Comparison of ENCODE assay signal across 1 cellular context in genomic region chr5:91380491-91381133, GRCh38.
TF ChIP-seq lines count a peak whose summit lies in the region.

No MANE protein-coding gene starts in this region.

TF ChIP-seq in K562, 482 proteins besides CTCF, POLR2A, EP300 and RAD21 (continued from another document and continues in another):
- TF ChIP-seq NONO (IDR thresholded peaks at IDR 0.05; ENCODE audit: low read depth in 2 of 2, low read length in 1 of 2) (0 out of 4 replicates have a peak, but pooled peaks of 1 of the 2 experiments have one; percentile 14), ZFX (CRISPR knock-in tag; IDR thresholded peaks at IDR 0.05) (peak; percentile 69), ZBTB49 (CRISPR knock-in tag; IDR thresholded peaks at IDR 0.05; ENCODE audit: borderline replicate concordance) (no peak; the same call in 1 of the 2 replicates), SIRT6 (IDR thresholded peaks at IDR 0.05; ENCODE audit: low read depth, low read length) (no peak), RHOXF2B (CRISPR knock-in tag; conservative IDR thresholded peaks at IDR 0.05) (no peak), USF1 (CRISPR knock-in tag; IDR thresholded peaks at IDR 0.05) (no peak), ZZZ3 (IDR thresholded peaks at IDR 0.05) (no peak), MAX (CRISPR knock-in tag; IDR thresholded peaks at IDR 0.05) (no peak), STAG1 (CRISPR knock-in tag; IDR thresholded peaks at IDR 0.05; ENCODE audit: borderline replicate concordance) (no peak), KAT7 (CRISPR knock-in tag; IDR thresholded peaks at IDR 0.05; ENCODE audit: borderline replicate concordance) (peak; percentile 33; the same call in 1 of the 2 replicates), SUPT5H (IDR thresholded peaks at IDR 0.05) (peak; percentile 82), GABPB2 (CRISPR knock-in tag; conservative IDR thresholded peaks at IDR 0.05) (peak; percentile 10; the same call in 1 of the 2 replicates), ZNF696 (CRISPR knock-in tag; conservative IDR thresholded peaks at IDR 0.05) (no peak), HDAC1 (IDR thresholded peaks at IDR 0.05) (peak in 1 of 2 experiments; percentile 25; a peak in 1 of 4 replicates), KDM5B (IDR thresholded peaks at IDR 0.05; ENCODE audit: insufficient replicate concordance, low read depth, low read length) (no peak), HDAC8 (tag; IDR thresholded peaks at IDR 0.05) (no peak), TEAD1 (CRISPR knock-in tag; IDR thresholded peaks at IDR 0.05) (peak in 1 of 2 experiments; percentile 59; a peak in 2 of 4 replicates), CUX1 (CRISPR knock-in tag; IDR thresholded peaks at IDR 0.05) (no peak), ZFP36 (IDR thresholded peaks at IDR 0.05; ENCODE audit: low read depth, low read length, partially characterized antibody) (no peak), E2F5 (CRISPR knock-in tag; IDR thresholded peaks at IDR 0.05) (peak; percentile 48; the same call in 1 of the 2 replicates), DMBX1 (CRISPR knock-in tag; IDR thresholded peaks at IDR 0.05; ENCODE audit: borderline replicate concordance) (no peak), BDP1 (IDR thresholded peaks at IDR 0.05; ENCODE audit: insufficient read depth, insufficient read length) (no peak), CREB3 (tag; conservative IDR thresholded peaks at IDR 0.05; ENCODE audit: low read depth) (0 out of 2 replicates have a peak, but pooled peaks have one; percentile 49), MBD2 (IDR thresholded peaks at IDR 0.05; ENCODE audit: borderline replicate concordance, low read depth) (0 out of 2 replicates have a peak, but pooled peaks have one; percentile 56), MCM7 (IDR thresholded peaks at IDR 0.05) (no peak), LCOR (CRISPR knock-in tag; IDR thresholded peaks at IDR 0.05) (peak; percentile 14; the same call in 1 of the 2 replicates), CEBPB (tag; IDR thresholded peaks at IDR 0.05) (no peak), PTRF (tag; IDR thresholded peaks at IDR 0.05) (no peak)
- TF ChIP-seq, protein P1, sequence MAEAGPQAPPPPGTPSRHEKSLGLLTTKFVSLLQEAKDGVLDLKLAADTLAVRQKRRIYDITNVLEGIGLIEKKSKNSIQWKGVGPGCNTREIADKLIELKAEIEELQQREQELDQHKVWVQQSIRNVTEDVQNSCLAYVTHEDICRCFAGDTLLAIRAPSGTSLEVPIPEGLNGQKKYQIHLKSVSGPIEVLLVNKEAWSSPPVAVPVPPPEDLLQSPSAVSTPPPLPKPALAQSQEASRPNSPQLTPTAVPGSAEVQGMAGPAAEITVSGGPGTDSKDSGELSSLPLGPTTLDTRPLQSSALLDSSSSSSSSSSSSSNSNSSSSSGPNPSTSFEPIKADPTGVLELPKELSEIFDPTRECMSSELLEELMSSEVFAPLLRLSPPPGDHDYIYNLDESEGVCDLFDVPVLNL (CRISPR knock-in tag; IDR thresholded peaks at IDR 0.05; ENCODE audit: low read depth), result 0 out of 2 replicates have a peak, but pooled peaks have one; percentile 8
- TF ChIP-seq, protein P2, sequence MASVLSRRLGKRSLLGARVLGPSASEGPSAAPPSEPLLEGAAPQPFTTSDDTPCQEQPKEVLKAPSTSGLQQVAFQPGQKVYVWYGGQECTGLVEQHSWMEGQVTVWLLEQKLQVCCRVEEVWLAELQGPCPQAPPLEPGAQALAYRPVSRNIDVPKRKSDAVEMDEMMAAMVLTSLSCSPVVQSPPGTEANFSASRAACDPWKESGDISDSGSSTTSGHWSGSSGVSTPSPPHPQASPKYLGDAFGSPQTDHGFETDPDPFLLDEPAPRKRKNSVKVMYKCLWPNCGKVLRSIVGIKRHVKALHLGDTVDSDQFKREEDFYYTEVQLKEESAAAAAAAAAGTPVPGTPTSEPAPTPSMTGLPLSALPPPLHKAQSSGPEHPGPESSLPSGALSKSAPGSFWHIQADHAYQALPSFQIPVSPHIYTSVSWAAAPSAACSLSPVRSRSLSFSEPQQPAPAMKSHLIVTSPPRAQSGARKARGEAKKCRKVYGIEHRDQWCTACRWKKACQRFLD (CRISPR knock-in tag; IDR thresholded peaks at IDR 0.05), result peak; percentile 93
- TF ChIP-seq, protein P3, sequence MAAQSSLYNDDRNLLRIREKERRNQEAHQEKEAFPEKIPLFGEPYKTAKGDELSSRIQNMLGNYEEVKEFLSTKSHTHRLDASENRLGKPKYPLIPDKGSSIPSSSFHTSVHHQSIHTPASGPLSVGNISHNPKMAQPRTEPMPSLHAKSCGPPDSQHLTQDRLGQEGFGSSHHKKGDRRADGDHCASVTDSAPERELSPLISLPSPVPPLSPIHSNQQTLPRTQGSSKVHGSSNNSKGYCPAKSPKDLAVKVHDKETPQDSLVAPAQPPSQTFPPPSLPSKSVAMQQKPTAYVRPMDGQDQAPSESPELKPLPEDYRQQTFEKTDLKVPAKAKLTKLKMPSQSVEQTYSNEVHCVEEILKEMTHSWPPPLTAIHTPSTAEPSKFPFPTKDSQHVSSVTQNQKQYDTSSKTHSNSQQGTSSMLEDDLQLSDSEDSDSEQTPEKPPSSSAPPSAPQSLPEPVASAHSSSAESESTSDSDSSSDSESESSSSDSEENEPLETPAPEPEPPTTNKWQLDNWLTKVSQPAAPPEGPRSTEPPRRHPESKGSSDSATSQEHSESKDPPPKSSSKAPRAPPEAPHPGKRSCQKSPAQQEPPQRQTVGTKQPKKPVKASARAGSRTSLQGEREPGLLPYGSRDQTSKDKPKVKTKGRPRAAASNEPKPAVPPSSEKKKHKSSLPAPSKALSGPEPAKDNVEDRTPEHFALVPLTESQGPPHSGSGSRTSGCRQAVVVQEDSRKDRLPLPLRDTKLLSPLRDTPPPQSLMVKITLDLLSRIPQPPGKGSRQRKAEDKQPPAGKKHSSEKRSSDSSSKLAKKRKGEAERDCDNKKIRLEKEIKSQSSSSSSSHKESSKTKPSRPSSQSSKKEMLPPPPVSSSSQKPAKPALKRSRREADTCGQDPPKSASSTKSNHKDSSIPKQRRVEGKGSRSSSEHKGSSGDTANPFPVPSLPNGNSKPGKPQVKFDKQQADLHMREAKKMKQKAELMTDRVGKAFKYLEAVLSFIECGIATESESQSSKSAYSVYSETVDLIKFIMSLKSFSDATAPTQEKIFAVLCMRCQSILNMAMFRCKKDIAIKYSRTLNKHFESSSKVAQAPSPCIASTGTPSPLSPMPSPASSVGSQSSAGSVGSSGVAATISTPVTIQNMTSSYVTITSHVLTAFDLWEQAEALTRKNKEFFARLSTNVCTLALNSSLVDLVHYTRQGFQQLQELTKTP (IDR thresholded peaks at IDR 0.05; ENCODE audit: low read depth in 1 of 2, partially characterized antibody in 2 of 2), result peak; percentile 9 to 84
- TF ChIP-seq, protein P4, sequence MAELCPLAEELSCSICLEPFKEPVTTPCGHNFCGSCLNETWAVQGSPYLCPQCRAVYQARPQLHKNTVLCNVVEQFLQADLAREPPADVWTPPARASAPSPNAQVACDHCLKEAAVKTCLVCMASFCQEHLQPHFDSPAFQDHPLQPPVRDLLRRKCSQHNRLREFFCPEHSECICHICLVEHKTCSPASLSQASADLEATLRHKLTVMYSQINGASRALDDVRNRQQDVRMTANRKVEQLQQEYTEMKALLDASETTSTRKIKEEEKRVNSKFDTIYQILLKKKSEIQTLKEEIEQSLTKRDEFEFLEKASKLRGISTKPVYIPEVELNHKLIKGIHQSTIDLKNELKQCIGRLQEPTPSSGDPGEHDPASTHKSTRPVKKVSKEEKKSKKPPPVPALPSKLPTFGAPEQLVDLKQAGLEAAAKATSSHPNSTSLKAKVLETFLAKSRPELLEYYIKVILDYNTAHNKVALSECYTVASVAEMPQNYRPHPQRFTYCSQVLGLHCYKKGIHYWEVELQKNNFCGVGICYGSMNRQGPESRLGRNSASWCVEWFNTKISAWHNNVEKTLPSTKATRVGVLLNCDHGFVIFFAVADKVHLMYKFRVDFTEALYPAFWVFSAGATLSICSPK (IDR thresholded peaks at IDR 0.05; ENCODE audit: borderline replicate concordance), result peak; percentile 37; the same call in 1 of the 2 replicates
- TF ChIP-seq, protein P5, sequence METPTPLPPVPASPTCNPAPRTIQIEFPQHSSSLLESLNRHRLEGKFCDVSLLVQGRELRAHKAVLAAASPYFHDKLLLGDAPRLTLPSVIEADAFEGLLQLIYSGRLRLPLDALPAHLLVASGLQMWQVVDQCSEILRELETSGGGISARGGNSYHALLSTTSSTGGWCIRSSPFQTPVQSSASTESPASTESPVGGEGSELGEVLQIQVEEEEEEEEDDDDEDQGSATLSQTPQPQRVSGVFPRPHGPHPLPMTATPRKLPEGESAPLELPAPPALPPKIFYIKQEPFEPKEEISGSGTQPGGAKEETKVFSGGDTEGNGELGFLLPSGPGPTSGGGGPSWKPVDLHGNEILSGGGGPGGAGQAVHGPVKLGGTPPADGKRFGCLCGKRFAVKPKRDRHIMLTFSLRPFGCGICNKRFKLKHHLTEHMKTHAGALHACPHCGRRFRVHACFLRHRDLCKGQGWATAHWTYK (CRISPR knock-in tag; IDR thresholded peaks at IDR 0.05), result no peak; the same call in 1 of the 2 replicates
- TF ChIP-seq, protein P6, sequence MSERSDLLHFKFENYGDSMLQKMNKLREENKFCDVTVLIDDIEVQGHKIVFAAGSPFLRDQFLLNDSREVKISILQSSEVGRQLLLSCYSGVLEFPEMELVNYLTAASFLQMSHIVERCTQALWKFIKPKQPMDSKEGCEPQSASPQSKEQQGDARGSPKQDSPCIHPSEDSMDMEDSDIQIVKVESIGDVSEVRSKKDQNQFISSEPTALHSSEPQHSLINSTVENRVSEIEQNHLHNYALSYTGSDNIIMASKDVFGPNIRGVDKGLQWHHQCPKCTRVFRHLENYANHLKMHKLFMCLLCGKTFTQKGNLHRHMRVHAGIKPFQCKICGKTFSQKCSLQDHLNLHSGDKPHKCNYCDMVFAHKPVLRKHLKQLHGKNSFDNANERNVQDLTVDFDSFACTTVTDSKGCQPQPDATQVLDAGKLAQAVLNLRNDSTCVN (CRISPR knock-in tag; IDR thresholded peaks at IDR 0.05), result peak; percentile 74; the same call in 1 of the 2 replicates
